8 cellular contexts compared by ENCODE assay signal in the genomic region with DNA sequence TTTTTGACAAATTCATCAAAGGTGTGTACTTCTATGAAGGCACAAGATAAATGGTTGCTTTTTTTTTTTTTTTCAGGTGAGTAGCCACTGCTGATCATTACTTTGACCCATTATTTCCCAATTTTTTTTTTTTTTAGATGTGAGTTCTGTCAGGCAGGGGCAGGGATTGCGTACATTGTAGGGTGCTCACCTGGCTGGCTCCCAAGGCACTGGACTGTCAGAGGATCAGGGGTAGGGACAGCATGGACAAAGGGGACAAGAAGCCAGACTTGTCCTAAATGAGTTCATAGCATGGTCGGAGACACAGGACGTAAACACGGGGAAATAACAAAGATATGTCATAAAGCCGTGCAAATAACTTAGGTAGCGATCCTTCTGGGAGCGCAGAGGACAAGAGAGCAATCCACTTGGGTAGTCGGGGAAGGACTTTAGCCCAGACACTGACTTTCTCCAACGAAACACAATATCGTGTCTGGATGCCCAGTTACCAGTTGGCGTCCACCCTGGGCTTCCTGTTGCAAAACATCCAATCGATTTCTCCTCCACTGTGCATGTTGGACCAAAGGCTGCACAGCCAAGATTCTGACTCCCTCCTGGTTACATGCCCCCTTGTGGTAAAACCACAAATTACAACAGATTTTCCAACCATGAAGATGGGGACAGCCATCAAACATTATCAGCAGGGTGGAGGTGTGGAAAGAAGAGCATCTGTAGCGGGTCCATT. TPM values are rescaled to one million over a fixed set of nuclear protein-coding genes. Genes with fewer than 3 reads are reported as not detected.
DNase-seq lines count a peak whose midpoint lies in the region; ATAC-seq, FAIRE-seq and TF ChIP-seq lines count a peak whose summit lies in the region.

No MANE protein-coding gene starts in this region.

- no peak for TF ChIP-seq POLR2A in A549 (IDR thresholded peaks at IDR 0.05; ENCODE audit: low read length)

- intact Hi-C loops in sciatic nerve (cut with DNase I) = no loop called here

- H3K9me3 ChIP-seq in A549 (no peaks in the 10 kb centered on the region), osteoblast (ENCODE audit: low read depth, low read length) (no peaks in the 10 kb centered on the region)

- DNase-seq in A549 (ENCODE audit: low read depth in 1 of 2, low spot score in 1 of 2) = peak; percentile 25 to 44
- DNase-seq in G401 (ENCODE audit: low spot score) = peak; percentile 27
- DNase-seq in NCI-H748 treated with DMSO at 0.1 percent for 48 hours (lab: John Stamatoyannopoulos, UW) = peak; percentile 85
- peak; percentile 55 for DNase-seq in endothelial cell (ENCODE audit: low spot score)
- no peak for DNase-seq in osteoblast (ENCODE audit: insufficient read length, low spot score, missing footprints)
- no peak for DNase-seq in sciatic nerve (ENCODE audit: low spot score)

- no peak overlapping the region for H3K27ac Mint-ChIP-seq in endothelial cell (ENCODE audit: unreplicated experiment)

- H3K4me3 ChIP-seq in A549 (no peak overlapping the region), osteoblast (ENCODE audit: insufficient read depth, low read length) (no peak overlapping the region)

- no peaks in the 10 kb centered on the region for H3K36me3 Mint-ChIP-seq in endothelial cell (ENCODE audit: low read depth, unreplicated experiment)

- TF ChIP-seq CTCF in A549 (IDR thresholded peaks at IDR 0.05) (0 out of 3 replicates have a peak, but pooled peaks have one; percentile 24), endothelial cell (IDR thresholded peaks at IDR 0.05; ENCODE audit: unreplicated experiment) (peak; percentile 92), osteoblast (IDR thresholded peaks at IDR 0.05; ENCODE audit: extremely low read depth, low read depth, low read length) (peak; percentile 53)

- peak in 1 of 2 experiments; percentile 49; a peak in 2 of 5 replicates for TF ChIP-seq RAD21 in A549 (conservative IDR thresholded peaks at IDR 0.05 in 1 of 2, IDR thresholded peaks at IDR 0.05 in 1 of 2)

- CTCF ChIA-PET in A549 (lab: Yijun Ruan, JAX) = interaction anchor here (0.9 to 1.8 kb wide), 3 partner anchors 11 to 202 kb away, joined by 3 to 6 read pairs (median 4); no protein-coding TSS in a partner anchor

- peaks cover 13% of the 10 kb centered on the region for H3K4me1 ChIP-seq in A549
- H3K4me1 ChIP-seq in osteoblast (ENCODE audit: insufficient read depth, low read length) = peaks cover 19% of the 10 kb centered on the region

- TF ChIP-seq EP300 in A549 (IDR thresholded peaks at IDR 0.05) = no peak

- no peaks in the 10 kb centered on the region for H3K36me3 ChIP-seq in osteoblast (ENCODE audit: insufficient read depth, low read length)

- H3K4me3 Mint-ChIP-seq in endothelial cell (ENCODE audit: unreplicated experiment) = no peak overlapping the region

- H3K27ac ChIP-seq in A549 (no peak overlapping the region), osteoblast (ENCODE audit: low read depth, low read length) (no peak overlapping the region)

- H4K20me1 ChIP-seq in osteoblast (ENCODE audit: insufficient read depth, low read length) = no peaks in the 10 kb centered on the region

- no peaks in the 10 kb centered on the region for H3K27me3 ChIP-seq in osteoblast (ENCODE audit: insufficient read depth, low read length)

- H3K9me3 Mint-ChIP-seq in endothelial cell (ENCODE audit: unreplicated experiment) = no peaks in the 10 kb centered on the region

- POLR2A ChIA-PET in A549 (lab: Yijun Ruan, JAX) = no interaction called here

- WGBS in A549 (ENCODE audit: missing lambda C conversion rate) = 73% methylated on average over 13 of the region's 13 CpGs

- in situ Hi-C loops in G401 (cut with HindIII; ENCODE audit: low sequenced_read_pairs) = loop anchor here (25.0 kb wide), 1 partner anchor 198 kb away; no protein-coding TSS in a partner anchor

- no peaks in the 10 kb centered on the region for H3K79me2 ChIP-seq in osteoblast (ENCODE audit: insufficient read depth, low read length)

- H3K27me3 Mint-ChIP-seq in endothelial cell (ENCODE audit: unreplicated experiment) = no peaks in the 10 kb centered on the region

- no peak for FAIRE-seq in A549 (lab: Jason Lieb, UNC)

- H3K4me1 Mint-ChIP-seq in endothelial cell (ENCODE audit: unreplicated experiment) = no peaks in the 10 kb centered on the region

- H3K4me2 ChIP-seq in A549 (peak overlapping the region; percentile 26; the same call in 1 of the 3 replicates), osteoblast (ENCODE audit: insufficient read depth, low read length) (no peak overlapping the region)

- ATAC-seq in A549 = peak in 1 of 2 experiments; percentile 84; a peak in 3 of 6 replicates
- ATAC-seq in sciatic nerve = no peak
- ATAC-seq in HG03342 (IDR thresholded peaks at IDR 0.05; ENCODE audit: unreplicated experiment) = no peak
- no peak for ATAC-seq in HG02884 (IDR thresholded peaks at IDR 0.05; ENCODE audit: unreplicated experiment)

- no peak overlapping the region for H2AFZ ChIP-seq in osteoblast (ENCODE audit: low read length)

TF ChIP-seq in A549, 52 proteins besides CTCF, POLR2A, EP300 and RAD21:
- no peak for TF ChIP-seq NPAS2 (CRISPR knock-in tag; IDR thresholded peaks at IDR 0.05; ENCODE audit: borderline replicate concordance)
- TF ChIP-seq NFE2L2 (conservative IDR thresholded peaks at IDR 0.05; ENCODE audit: low read length) = no peak
- 0 out of 3 replicates have a peak, but pooled peaks have one; percentile 29 for TF ChIP-seq SMC3 (IDR thresholded peaks at IDR 0.05)
- no peak for TF ChIP-seq BHLHE40 (IDR thresholded peaks at IDR 0.05; ENCODE audit: low read depth, low read length)
- no peak for TF ChIP-seq ZNF302 (CRISPR knock-in tag; IDR thresholded peaks at IDR 0.05)

RNA-seq across cellular contexts. Expression of a gene that starts 27.5 kb away (rescaled TPM):
- polyA plus RNA-seq in A549 (2011; rRNA removed) = 9.7 and 10.5 TPM in 2 replicates
- polyA plus RNA-seq in A549 (2012; cell fraction: cytosol; rRNA removed) = 2.5 and 3.0 TPM in 2 replicates
- polyA plus RNA-seq in A549 (2012; cell fraction: nucleus; rRNA removed) = 1.4 TPM in 2 replicates
- polyA plus RNA-seq in A549 (2017; fragmentation: RNase III; extraction: RNeasy Plus Mini Kit Qiagen cat#74134 plus additional on column Dnase treatment) = 7.7 to 8.6 TPM (median 7.9 TPM) in 3 replicates
- 6.9 and 7.8 TPM in 2 replicates for polyA minus RNA-seq in A549 (2011; rRNA and poly(A)+ RNA removed)
- 3.0 and 8.5 TPM in 2 replicates for total RNA-seq in G401 (2014; rRNA removed; shearing (Covaris generic))
- total RNA-seq in endothelial cell (ENCODE audit: unreplicated experiment) = 18.3 TPM
- 15.9 and 18.0 TPM in 2 replicates for total RNA-seq in osteoblast
- total RNA-seq in sciatic nerve = 53.3 TPM

Comparison
In these comparisons a context has a peak if more than half of its experiments do, and no peak if none do; other contexts are left out.
1. DNase-seq: peak in A549 (2 of 2), G401 (single experiment), NCI-H748 treated with DMSO at 0.1 percent for 48 hours (single experiment) and endothelial cell (single experiment); none in osteoblast (single experiment) and sciatic nerve (single experiment).
2. CTCF ChIP-seq: peak in every context shown above with its lines; median percentile 92 in endothelial cell; 53 in osteoblast; 24 in A549.